14 cellular contexts compared by ENCODE assay signal in genomic region chr4:95867919-95868318, GRCh38. TPM values are rescaled to one million over a fixed set of nuclear protein-coding genes. Genes with fewer than 3 reads are reported as not detected.
DNase-seq lines count a peak whose midpoint lies in the region; ATAC-seq and TF ChIP-seq lines count a peak whose summit lies in the region.
"Had no signal": no experiment of that assay in that cellular context is flagged by ENCODE, and none has a peak within 500 bp of the region (broad histone marks: within the 10 kb centered on the region; RNA-seq: fewer than 3 reads in every experiment).

No MANE protein-coding gene starts in this region.

- H3K9me3 Mint-ChIP-seq in activated CD8-positive, alpha-beta memory T cell treated with anti-CD3 and anti-CD28 coated beads, Interleukin-2, amount 10 ng/mL, durations not matched to agents 7 days and 5 days (ENCODE audit: low read depth): peaks cover 9% of the 10 kb centered on the region

- DNase-seq in CMK (ENCODE audit: low read depth) (peak; percentile 18), H4 (ENCODE audit: low spot score) (peak; percentile 43), OCI-M1 (lab: John Stamatoyannopoulos, UW) (peak; percentile 70), erythroblast (lab: John Stamatoyannopoulos, UW) (peak; percentile 2 to 5), hippocampal formation (lab: John Stamatoyannopoulos, UW) (no peak), amniotic stem cell (lab: John Stamatoyannopoulos, UW) (no peak)
- no peak for DNase-seq in activated CD8-positive, alpha-beta memory T cell treated with anti-CD3 and anti-CD28 coated beads, Interleukin-2, amount 10 ng/mL, durations not matched to agents 7 days and 5 days
- DNase-seq: activated naive CD4-positive, alpha-beta T cell treated with anti-CD3 and anti-CD28 coated beads, Interleukin-2, amount 10 ng/mL, durations not matched to agents 7 days and 5 days; colonic mucosa; T-helper 2 cell; testis had no signal

- TF ChIP-seq POLR2A in erythroblast (IDR thresholded peaks at IDR 0.05; ENCODE audit: low read length): no peak

- H3K27me3 Mint-ChIP-seq in activated CD8-positive, alpha-beta memory T cell treated with anti-CD3 and anti-CD28 coated beads, Interleukin-2, amount 10 ng/mL, durations not matched to agents 7 days and 5 days: no peaks in the 10 kb centered on the region
- H3K27me3 Mint-ChIP-seq: activated naive CD4-positive, alpha-beta T cell treated with anti-CD3 and anti-CD28 coated beads, Interleukin-2, amount 10 ng/mL, durations not matched to agents 7 days and 5 days; natural killer cell treated with Interleukin-12 subunit alpha and Interleukin-12 subunit beta and Interleukin-15 and Interleukin-18, amount 100 ng/mL, for 72 hours had no signal

- ATAC-seq in HG03457 (IDR thresholded peaks at IDR 0.05; ENCODE audit: unreplicated experiment): no peak
- no peak for ATAC-seq in activated CD8-positive, alpha-beta memory T cell treated with anti-CD3 and anti-CD28 coated beads, Interleukin-2, amount 10 ng/mL, durations not matched to agents 7 days and 5 days
- ATAC-seq: gastroesophageal sphincter; natural killer cell treated with Interleukin-12 subunit alpha and Interleukin-12 subunit beta and Interleukin-15 and Interleukin-18, amount 100 ng/mL, for 72 hours had no signal

- CTCF ChIA-PET in activated CD8-positive, alpha-beta memory T cell treated with anti-CD3 and anti-CD28 coated beads, Interleukin-2, amount 10 ng/mL, durations not matched to agents 7 days and 5 days (lab: Charles Lee): no interaction called here

- H3K36me3 Mint-ChIP-seq in activated CD8-positive, alpha-beta memory T cell treated with anti-CD3 and anti-CD28 coated beads, Interleukin-2, amount 10 ng/mL, durations not matched to agents 7 days and 5 days: no peaks in the 10 kb centered on the region
- H3K36me3 Mint-ChIP-seq: activated naive CD4-positive, alpha-beta T cell treated with anti-CD3 and anti-CD28 coated beads, Interleukin-2, amount 10 ng/mL, durations not matched to agents 7 days and 5 days had no signal

- no peak overlapping the region for H3K4me3 Mint-ChIP-seq in activated CD8-positive, alpha-beta memory T cell treated with anti-CD3 and anti-CD28 coated beads, Interleukin-2, amount 10 ng/mL, durations not matched to agents 7 days and 5 days
- H3K4me3 Mint-ChIP-seq: activated naive CD4-positive, alpha-beta T cell treated with anti-CD3 and anti-CD28 coated beads, Interleukin-2, amount 10 ng/mL, durations not matched to agents 7 days and 5 days; natural killer cell treated with Interleukin-12 subunit alpha and Interleukin-12 subunit beta and Interleukin-15 and Interleukin-18, amount 100 ng/mL, for 72 hours had no signal

- H3K4me1 Mint-ChIP-seq in activated CD8-positive, alpha-beta memory T cell treated with anti-CD3 and anti-CD28 coated beads, Interleukin-2, amount 10 ng/mL, durations not matched to agents 7 days and 5 days: no peaks in the 10 kb centered on the region
- H3K4me1 Mint-ChIP-seq: activated naive CD4-positive, alpha-beta T cell treated with anti-CD3 and anti-CD28 coated beads, Interleukin-2, amount 10 ng/mL, durations not matched to agents 7 days and 5 days had no signal

- H3K27ac Mint-ChIP-seq in activated CD8-positive, alpha-beta memory T cell treated with anti-CD3 and anti-CD28 coated beads, Interleukin-2, amount 10 ng/mL, durations not matched to agents 7 days and 5 days: no peak overlapping the region
- H3K27ac Mint-ChIP-seq: activated naive CD4-positive, alpha-beta T cell treated with anti-CD3 and anti-CD28 coated beads, Interleukin-2, amount 10 ng/mL, durations not matched to agents 7 days and 5 days; natural killer cell treated with Interleukin-12 subunit alpha and Interleukin-12 subunit beta and Interleukin-15 and Interleukin-18, amount 100 ng/mL, for 72 hours had no signal

RNA-seq across cellular contexts. Expression of gene PDHA2, which starts 28.0 kb away (rescaled TPM):
- total RNA-seq in H4 (2014; rRNA removed; shearing (Covaris generic)): not detected in 2 replicates
- not detected for total RNA-seq in activated CD8-positive, alpha-beta memory T cell treated with anti-CD3 and anti-CD28 coated beads, Interleukin-2, amount 10 ng/mL, durations not matched to agents 7 days and 5 days
- total RNA-seq: colonic mucosa; gastroesophageal sphincter; natural killer cell treated with Interleukin-12 subunit alpha and Interleukin-12 subunit beta and Interleukin-15 and Interleukin-18, amount 100 ng/mL, for 72 hours had no signal

Comparison
In these comparisons a context has a peak if more than half of its experiments do, and no peak if none do; other contexts are left out.
1. DNase-seq: peak in CMK (single experiment), H4 (single experiment), OCI-M1 (single experiment) and erythroblast (2 of 2); none in hippocampal formation (0 of 2), amniotic stem cell (single experiment) and activated CD8-positive, alpha-beta memory T cell treated with anti-CD3 and anti-CD28 coated beads, Interleukin-2, amount 10 ng/mL, durations not matched to agents 7 days and 5 days (single experiment).